23 cellular contexts compared by ENCODE assay signal in genomic region chr5:151890299-151890698, GRCh38. TPM values are rescaled to one million over a fixed set of nuclear protein-coding genes. Genes with fewer than 3 reads are reported as not detected.
"Had no signal": no experiment of that assay in that cellular context is flagged by ENCODE, and none has a peak within 500 bp of the region (broad histone marks: within the 10 kb centered on the region; RNA-seq: fewer than 3 reads in every experiment).

No MANE protein-coding gene starts in this region.

- H3K27ac Mint-ChIP-seq: activated B cell treated with CpG ODN at 0.5 μM for 24 hours; activated naive CD8-positive, alpha-beta T cell treated with anti-CD3 and anti-CD28 coated beads, Interleukin-2, amount 10 ng/mL, durations not matched to agents 7 days and 5 days; activated T-helper 2 cell treated with anti-CD3 and anti-CD28 coated beads, Interferon-gamma antibody, Interleukin-2, Interleukin-4, amounts not matched to agents 10 μg/mL and 5 μg/mL and 100 μg/mL, durations not matched to agents 14 hours and 24 hours and 36 hours; effector memory CD8-positive, alpha-beta T cell; nephron; stimulated activated naive B cell treated with anti-CD40 and anti-IgM and Interleukin-4, amounts not matched to agents 10 μg/mL and 1 μg/mL and 100 μg/mL, for 72 hours had no signal

- H3K4me1 ChIP-seq: colonic mucosa, transverse colon, vagina had no signal

- H3K9me3 Mint-ChIP-seq: activated B cell treated with CpG ODN at 0.5 μM for 24 hours; activated naive CD8-positive, alpha-beta T cell treated with anti-CD3 and anti-CD28 coated beads, Interleukin-2, amount 10 ng/mL, durations not matched to agents 7 days and 5 days; activated T-cell treated with anti-CD3 and anti-CD28 coated beads, Interleukin-2, amount 50 U/mL, for 4 hours; activated T-helper 2 cell treated with anti-CD3 and anti-CD28 coated beads, Interferon-gamma antibody, Interleukin-2, Interleukin-4, amounts not matched to agents 10 μg/mL and 5 μg/mL and 100 μg/mL, durations not matched to agents 14 hours and 24 hours and 36 hours; effector memory CD8-positive, alpha-beta T cell; nephron; stimulated activated naive B cell treated with anti-CD40 and anti-IgM and Interleukin-4, amounts not matched to agents 10 μg/mL and 1 μg/mL and 100 μg/mL, for 72 hours had no signal

- H3K27ac ChIP-seq: colonic mucosa, dorsolateral prefrontal cortex, esophagus muscularis mucosa, transverse colon, vagina had no signal

- H3K4me1 Mint-ChIP-seq: activated B cell treated with CpG ODN at 0.5 μM for 24 hours; activated naive CD8-positive, alpha-beta T cell treated with anti-CD3 and anti-CD28 coated beads, Interleukin-2, amount 10 ng/mL, durations not matched to agents 7 days and 5 days; stimulated activated naive B cell treated with anti-CD40 and anti-IgM and Interleukin-4, amounts not matched to agents 10 μg/mL and 1 μg/mL and 100 μg/mL, for 72 hours had no signal

- H3K36me3 ChIP-seq: colonic mucosa, esophagus muscularis mucosa, transverse colon, vagina had no signal

- H3K4me3 ChIP-seq: colonic mucosa, dorsolateral prefrontal cortex, esophagus muscularis mucosa, transverse colon, vagina had no signal

- H3K4me3 Mint-ChIP-seq: activated B cell treated with CpG ODN at 0.5 μM for 24 hours; activated naive CD8-positive, alpha-beta T cell treated with anti-CD3 and anti-CD28 coated beads, Interleukin-2, amount 10 ng/mL, durations not matched to agents 7 days and 5 days; activated T-cell treated with anti-CD3 and anti-CD28 coated beads, Interleukin-2, amount 50 U/mL, for 4 hours; effector memory CD8-positive, alpha-beta T cell; nephron; stimulated activated naive B cell treated with anti-CD40 and anti-IgM and Interleukin-4, amounts not matched to agents 10 μg/mL and 1 μg/mL and 100 μg/mL, for 72 hours had no signal

- H3K36me3 Mint-ChIP-seq: activated naive CD8-positive, alpha-beta T cell treated with anti-CD3 and anti-CD28 coated beads, Interleukin-2, amount 10 ng/mL, durations not matched to agents 7 days and 5 days; stimulated activated naive B cell treated with anti-CD40 and anti-IgM and Interleukin-4, amounts not matched to agents 10 μg/mL and 1 μg/mL and 100 μg/mL, for 72 hours had no signal

- H3K27me3 Mint-ChIP-seq: activated B cell treated with CpG ODN at 0.5 μM for 24 hours; activated naive CD8-positive, alpha-beta T cell treated with anti-CD3 and anti-CD28 coated beads, Interleukin-2, amount 10 ng/mL, durations not matched to agents 7 days and 5 days; stimulated activated naive B cell treated with anti-CD40 and anti-IgM and Interleukin-4, amounts not matched to agents 10 μg/mL and 1 μg/mL and 100 μg/mL, for 72 hours had no signal

- H3K27me3 ChIP-seq: colonic mucosa, dorsolateral prefrontal cortex, esophagus muscularis mucosa, transverse colon, vagina had no signal

- DNase-seq: activated B cell treated with CpG ODN at 0.5 μM for 24 hours; activated CD4-positive, alpha-beta T cell treated with anti-CD3 and anti-CD28 coated beads for 4 hours; activated CD4-positive, alpha-beta T cell treated with anti-CD3 and anti-CD28 coated beads, Interleukin-2, amount 50 U/mL, for 48 hours; activated CD8-positive, alpha-beta memory T cell treated with anti-CD3 and anti-CD28 coated beads, Interleukin-2, amount 50 U/mL, for 48 hours; activated naive CD4-positive, alpha-beta T cell; activated naive CD8-positive, alpha-beta T cell treated with anti-CD3 and anti-CD28 coated beads, Interleukin-2, amount 10 ng/mL, durations not matched to agents 7 days and 5 days; activated T-cell treated with anti-CD3 and anti-CD28 coated beads, Interleukin-2, amount 50 U/mL, for 4 hours; amniotic stem cell; colonic mucosa; dorsolateral prefrontal cortex; effector memory CD8-positive, alpha-beta T cell; hippocampal formation; left ventricle myocardium superior; occipital lobe; posterior cingulate gyrus; small intestine; stimulated activated CD4-positive, alpha-beta T cell treated with anti-CD3 and anti-CD28 coated beads, Interleukin-2, amount 100 ng/mL, for 24 hours; stimulated activated naive B cell treated with anti-CD40 and anti-IgM and Interleukin-4, amounts not matched to agents 10 μg/mL and 1 μg/mL and 100 μg/mL, for 72 hours; transverse colon had no signal

- H3K9me3 ChIP-seq: colonic mucosa, esophagus muscularis mucosa, transverse colon, vagina had no signal

RNA-seq across cellular contexts. Expression of gene GLRA1, which starts 34.4 kb away (rescaled TPM):
- polyA plus RNA-seq: small intestine had no signal
